Comparison of ENCODE assay signal across 1 cellular context in the genomic region with DNA sequence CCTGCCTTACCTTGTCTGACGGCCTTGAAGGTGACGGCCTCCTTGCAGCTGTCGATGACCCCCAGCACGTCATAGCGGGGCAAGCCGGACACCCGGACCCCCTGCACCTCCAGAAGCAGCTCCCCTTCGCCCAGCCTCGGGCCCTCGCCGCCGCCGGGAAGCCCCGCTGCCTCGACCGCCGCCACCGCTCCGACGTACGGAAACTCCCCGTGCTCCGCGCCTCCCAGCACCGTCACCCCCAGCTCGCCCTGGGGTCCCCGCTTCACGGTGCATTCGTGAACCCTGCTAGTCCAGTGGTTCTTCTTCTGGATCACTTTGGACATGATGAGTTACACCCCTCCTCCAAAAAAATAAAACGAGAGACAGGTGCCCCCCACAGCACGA.
TF ChIP-seq lines count a peak whose summit lies in the region.

No MANE protein-coding gene starts in this region.

TF ChIP-seq in HepG2, 621 proteins besides CTCF, POLR2A, EP300 and RAD21 (continued from another document and continues in another):
- TF ChIP-seq, protein P1, sequence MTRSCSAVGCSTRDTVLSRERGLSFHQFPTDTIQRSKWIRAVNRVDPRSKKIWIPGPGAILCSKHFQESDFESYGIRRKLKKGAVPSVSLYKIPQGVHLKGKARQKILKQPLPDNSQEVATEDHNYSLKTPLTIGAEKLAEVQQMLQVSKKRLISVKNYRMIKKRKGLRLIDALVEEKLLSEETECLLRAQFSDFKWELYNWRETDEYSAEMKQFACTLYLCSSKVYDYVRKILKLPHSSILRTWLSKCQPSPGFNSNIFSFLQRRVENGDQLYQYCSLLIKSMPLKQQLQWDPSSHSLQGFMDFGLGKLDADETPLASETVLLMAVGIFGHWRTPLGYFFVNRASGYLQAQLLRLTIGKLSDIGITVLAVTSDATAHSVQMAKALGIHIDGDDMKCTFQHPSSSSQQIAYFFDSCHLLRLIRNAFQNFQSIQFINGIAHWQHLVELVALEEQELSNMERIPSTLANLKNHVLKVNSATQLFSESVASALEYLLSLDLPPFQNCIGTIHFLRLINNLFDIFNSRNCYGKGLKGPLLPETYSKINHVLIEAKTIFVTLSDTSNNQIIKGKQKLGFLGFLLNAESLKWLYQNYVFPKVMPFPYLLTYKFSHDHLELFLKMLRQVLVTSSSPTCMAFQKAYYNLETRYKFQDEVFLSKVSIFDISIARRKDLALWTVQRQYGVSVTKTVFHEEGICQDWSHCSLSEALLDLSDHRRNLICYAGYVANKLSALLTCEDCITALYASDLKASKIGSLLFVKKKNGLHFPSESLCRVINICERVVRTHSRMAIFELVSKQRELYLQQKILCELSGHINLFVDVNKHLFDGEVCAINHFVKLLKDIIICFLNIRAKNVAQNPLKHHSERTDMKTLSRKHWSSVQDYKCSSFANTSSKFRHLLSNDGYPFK (CRISPR knock-in tag; IDR thresholded peaks at IDR 0.05; ENCODE audit: borderline replicate concordance) = 0 out of 2 replicates have a peak, but pooled peaks have one; percentile 27
- no peak for TF ChIP-seq ZNF510 (CRISPR knock-in tag; IDR thresholded peaks at IDR 0.05; ENCODE audit: low read depth)
- TF ChIP-seq, protein P2, sequence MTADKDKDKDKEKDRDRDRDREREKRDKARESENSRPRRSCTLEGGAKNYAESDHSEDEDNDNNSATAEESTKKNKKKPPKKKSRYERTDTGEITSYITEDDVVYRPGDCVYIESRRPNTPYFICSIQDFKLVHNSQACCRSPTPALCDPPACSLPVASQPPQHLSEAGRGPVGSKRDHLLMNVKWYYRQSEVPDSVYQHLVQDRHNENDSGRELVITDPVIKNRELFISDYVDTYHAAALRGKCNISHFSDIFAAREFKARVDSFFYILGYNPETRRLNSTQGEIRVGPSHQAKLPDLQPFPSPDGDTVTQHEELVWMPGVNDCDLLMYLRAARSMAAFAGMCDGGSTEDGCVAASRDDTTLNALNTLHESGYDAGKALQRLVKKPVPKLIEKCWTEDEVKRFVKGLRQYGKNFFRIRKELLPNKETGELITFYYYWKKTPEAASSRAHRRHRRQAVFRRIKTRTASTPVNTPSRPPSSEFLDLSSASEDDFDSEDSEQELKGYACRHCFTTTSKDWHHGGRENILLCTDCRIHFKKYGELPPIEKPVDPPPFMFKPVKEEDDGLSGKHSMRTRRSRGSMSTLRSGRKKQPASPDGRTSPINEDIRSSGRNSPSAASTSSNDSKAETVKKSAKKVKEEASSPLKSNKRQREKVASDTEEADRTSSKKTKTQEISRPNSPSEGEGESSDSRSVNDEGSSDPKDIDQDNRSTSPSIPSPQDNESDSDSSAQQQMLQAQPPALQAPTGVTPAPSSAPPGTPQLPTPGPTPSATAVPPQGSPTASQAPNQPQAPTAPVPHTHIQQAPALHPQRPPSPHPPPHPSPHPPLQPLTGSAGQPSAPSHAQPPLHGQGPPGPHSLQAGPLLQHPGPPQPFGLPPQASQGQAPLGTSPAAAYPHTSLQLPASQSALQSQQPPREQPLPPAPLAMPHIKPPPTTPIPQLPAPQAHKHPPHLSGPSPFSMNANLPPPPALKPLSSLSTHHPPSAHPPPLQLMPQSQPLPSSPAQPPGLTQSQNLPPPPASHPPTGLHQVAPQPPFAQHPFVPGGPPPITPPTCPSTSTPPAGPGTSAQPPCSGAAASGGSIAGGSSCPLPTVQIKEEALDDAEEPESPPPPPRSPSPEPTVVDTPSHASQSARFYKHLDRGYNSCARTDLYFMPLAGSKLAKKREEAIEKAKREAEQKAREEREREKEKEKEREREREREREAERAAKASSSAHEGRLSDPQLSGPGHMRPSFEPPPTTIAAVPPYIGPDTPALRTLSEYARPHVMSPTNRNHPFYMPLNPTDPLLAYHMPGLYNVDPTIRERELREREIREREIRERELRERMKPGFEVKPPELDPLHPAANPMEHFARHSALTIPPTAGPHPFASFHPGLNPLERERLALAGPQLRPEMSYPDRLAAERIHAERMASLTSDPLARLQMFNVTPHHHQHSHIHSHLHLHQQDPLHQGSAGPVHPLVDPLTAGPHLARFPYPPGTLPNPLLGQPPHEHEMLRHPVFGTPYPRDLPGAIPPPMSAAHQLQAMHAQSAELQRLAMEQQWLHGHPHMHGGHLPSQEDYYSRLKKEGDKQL (CRISPR knock-in tag; IDR thresholded peaks at IDR 0.05; ENCODE audit: low read depth) = no peak
- TF ChIP-seq PAX8 (CRISPR knock-in tag; IDR thresholded peaks at IDR 0.05; ENCODE audit: borderline replicate concordance) = no peak
- no peak for TF ChIP-seq ZNF674 (CRISPR knock-in tag; IDR thresholded peaks at IDR 0.05; ENCODE audit: low read depth)
- 0 out of 2 replicates have a peak, but pooled peaks have one; percentile 11 for TF ChIP-seq REL (CRISPR knock-in tag; conservative IDR thresholded peaks at IDR 0.05)
- TF ChIP-seq, protein P3, sequence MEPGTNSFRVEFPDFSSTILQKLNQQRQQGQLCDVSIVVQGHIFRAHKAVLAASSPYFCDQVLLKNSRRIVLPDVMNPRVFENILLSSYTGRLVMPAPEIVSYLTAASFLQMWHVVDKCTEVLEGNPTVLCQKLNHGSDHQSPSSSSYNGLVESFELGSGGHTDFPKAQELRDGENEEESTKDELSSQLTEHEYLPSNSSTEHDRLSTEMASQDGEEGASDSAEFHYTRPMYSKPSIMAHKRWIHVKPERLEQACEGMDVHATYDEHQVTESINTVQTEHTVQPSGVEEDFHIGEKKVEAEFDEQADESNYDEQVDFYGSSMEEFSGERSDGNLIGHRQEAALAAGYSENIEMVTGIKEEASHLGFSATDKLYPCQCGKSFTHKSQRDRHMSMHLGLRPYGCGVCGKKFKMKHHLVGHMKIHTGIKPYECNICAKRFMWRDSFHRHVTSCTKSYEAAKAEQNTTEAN (CRISPR knock-in tag; conservative IDR thresholded peaks at IDR 0.05) = no peak
- TF ChIP-seq, protein P4, sequence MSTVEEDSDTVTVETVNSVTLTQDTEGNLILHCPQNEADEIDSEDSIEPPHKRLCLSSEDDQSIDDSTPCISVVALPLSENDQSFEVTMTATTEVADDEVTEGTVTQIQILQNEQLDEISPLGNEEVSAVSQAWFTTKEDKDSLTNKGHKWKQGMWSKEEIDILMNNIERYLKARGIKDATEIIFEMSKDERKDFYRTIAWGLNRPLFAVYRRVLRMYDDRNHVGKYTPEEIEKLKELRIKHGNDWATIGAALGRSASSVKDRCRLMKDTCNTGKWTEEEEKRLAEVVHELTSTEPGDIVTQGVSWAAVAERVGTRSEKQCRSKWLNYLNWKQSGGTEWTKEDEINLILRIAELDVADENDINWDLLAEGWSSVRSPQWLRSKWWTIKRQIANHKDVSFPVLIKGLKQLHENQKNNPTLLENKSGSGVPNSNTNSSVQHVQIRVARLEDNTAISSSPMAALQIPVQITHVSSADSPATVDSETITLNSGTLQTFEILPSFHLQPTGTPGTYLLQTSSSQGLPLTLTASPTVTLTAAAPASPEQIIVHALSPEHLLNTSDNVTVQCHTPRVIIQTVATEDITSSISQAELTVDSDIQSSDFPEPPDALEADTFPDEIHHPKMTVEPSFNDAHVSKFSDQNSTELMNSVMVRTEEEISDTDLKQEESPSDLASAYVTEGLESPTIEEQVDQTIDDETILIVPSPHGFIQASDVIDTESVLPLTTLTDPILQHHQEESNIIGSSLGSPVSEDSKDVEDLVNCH (CRISPR knock-in tag; IDR thresholded peaks at IDR 0.05) = no peak
- no peak for TF ChIP-seq NKX3-1 (CRISPR knock-in tag; IDR thresholded peaks at IDR 0.05)
- TF ChIP-seq KLF15 (CRISPR knock-in tag; IDR thresholded peaks at IDR 0.05; ENCODE audit: borderline replicate concordance) = no peak
- no peak for TF ChIP-seq SOX5 (CRISPR knock-in tag; IDR thresholded peaks at IDR 0.05; ENCODE audit: borderline replicate concordance)
- no peak for TF ChIP-seq KDM2A (CRISPR knock-in tag; IDR thresholded peaks at IDR 0.05; ENCODE audit: borderline replicate concordance, low read depth)
- TF ChIP-seq, protein P5, sequence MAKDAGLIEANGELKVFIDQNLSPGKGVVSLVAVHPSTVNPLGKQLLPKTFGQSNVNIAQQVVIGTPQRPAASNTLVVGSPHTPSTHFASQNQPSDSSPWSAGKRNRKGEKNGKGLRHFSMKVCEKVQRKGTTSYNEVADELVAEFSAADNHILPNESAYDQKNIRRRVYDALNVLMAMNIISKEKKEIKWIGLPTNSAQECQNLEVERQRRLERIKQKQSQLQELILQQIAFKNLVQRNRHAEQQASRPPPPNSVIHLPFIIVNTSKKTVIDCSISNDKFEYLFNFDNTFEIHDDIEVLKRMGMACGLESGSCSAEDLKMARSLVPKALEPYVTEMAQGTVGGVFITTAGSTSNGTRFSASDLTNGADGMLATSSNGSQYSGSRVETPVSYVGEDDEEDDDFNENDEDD (CRISPR knock-in tag; IDR thresholded peaks at IDR 0.05; ENCODE audit: borderline replicate concordance) = no peak
- TF ChIP-seq, protein P6, sequence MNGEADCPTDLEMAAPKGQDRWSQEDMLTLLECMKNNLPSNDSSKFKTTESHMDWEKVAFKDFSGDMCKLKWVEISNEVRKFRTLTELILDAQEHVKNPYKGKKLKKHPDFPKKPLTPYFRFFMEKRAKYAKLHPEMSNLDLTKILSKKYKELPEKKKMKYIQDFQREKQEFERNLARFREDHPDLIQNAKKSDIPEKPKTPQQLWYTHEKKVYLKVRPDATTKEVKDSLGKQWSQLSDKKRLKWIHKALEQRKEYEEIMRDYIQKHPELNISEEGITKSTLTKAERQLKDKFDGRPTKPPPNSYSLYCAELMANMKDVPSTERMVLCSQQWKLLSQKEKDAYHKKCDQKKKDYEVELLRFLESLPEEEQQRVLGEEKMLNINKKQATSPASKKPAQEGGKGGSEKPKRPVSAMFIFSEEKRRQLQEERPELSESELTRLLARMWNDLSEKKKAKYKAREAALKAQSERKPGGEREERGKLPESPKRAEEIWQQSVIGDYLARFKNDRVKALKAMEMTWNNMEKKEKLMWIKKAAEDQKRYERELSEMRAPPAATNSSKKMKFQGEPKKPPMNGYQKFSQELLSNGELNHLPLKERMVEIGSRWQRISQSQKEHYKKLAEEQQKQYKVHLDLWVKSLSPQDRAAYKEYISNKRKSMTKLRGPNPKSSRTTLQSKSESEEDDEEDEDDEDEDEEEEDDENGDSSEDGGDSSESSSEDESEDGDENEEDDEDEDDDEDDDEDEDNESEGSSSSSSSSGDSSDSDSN (CRISPR knock-in tag; IDR thresholded peaks at IDR 0.05) = peak; percentile 59
- TF ChIP-seq CBX5 (CRISPR knock-in tag; IDR thresholded peaks at IDR 0.05; ENCODE audit: borderline replicate concordance) = no peak
- no peak for TF ChIP-seq ZNF562 (CRISPR knock-in tag; IDR thresholded peaks at IDR 0.05; ENCODE audit: borderline replicate concordance)
- TF ChIP-seq, protein P7, sequence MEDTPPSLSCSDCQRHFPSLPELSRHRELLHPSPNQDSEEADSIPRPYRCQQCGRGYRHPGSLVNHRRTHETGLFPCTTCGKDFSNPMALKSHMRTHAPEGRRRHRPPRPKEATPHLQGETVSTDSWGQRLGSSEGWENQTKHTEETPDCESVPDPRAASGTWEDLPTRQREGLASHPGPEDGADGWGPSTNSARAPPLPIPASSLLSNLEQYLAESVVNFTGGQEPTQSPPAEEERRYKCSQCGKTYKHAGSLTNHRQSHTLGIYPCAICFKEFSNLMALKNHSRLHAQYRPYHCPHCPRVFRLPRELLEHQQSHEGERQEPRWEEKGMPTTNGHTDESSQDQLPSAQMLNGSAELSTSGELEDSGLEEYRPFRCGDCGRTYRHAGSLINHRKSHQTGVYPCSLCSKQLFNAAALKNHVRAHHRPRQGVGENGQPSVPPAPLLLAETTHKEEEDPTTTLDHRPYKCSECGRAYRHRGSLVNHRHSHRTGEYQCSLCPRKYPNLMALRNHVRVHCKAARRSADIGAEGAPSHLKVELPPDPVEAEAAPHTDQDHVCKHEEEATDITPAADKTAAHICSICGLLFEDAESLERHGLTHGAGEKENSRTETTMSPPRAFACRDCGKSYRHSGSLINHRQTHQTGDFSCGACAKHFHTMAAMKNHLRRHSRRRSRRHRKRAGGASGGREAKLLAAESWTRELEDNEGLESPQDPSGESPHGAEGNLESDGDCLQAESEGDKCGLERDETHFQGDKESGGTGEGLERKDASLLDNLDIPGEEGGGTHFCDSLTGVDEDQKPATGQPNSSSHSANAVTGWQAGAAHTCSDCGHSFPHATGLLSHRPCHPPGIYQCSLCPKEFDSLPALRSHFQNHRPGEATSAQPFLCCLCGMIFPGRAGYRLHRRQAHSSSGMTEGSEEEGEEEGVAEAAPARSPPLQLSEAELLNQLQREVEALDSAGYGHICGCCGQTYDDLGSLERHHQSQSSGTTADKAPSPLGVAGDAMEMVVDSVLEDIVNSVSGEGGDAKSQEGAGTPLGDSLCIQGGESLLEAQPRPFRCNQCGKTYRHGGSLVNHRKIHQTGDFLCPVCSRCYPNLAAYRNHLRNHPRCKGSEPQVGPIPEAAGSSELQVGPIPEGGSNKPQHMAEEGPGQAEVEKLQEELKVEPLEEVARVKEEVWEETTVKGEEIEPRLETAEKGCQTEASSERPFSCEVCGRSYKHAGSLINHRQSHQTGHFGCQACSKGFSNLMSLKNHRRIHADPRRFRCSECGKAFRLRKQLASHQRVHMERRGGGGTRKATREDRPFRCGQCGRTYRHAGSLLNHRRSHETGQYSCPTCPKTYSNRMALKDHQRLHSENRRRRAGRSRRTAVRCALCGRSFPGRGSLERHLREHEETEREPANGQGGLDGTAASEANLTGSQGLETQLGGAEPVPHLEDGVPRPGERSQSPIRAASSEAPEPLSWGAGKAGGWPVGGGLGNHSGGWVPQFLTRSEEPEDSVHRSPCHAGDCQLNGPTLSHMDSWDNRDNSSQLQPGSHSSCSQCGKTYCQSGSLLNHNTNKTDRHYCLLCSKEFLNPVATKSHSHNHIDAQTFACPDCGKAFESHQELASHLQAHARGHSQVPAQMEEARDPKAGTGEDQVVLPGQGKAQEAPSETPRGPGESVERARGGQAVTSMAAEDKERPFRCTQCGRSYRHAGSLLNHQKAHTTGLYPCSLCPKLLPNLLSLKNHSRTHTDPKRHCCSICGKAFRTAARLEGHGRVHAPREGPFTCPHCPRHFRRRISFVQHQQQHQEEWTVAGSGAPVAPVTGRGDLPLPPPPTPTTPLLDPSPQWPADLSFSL (CRISPR knock-in tag; IDR thresholded peaks at IDR 0.05) = no peak
- TF ChIP-seq RFX1 (IDR thresholded peaks at IDR 0.05) = no peak
- TF ChIP-seq, protein P8, sequence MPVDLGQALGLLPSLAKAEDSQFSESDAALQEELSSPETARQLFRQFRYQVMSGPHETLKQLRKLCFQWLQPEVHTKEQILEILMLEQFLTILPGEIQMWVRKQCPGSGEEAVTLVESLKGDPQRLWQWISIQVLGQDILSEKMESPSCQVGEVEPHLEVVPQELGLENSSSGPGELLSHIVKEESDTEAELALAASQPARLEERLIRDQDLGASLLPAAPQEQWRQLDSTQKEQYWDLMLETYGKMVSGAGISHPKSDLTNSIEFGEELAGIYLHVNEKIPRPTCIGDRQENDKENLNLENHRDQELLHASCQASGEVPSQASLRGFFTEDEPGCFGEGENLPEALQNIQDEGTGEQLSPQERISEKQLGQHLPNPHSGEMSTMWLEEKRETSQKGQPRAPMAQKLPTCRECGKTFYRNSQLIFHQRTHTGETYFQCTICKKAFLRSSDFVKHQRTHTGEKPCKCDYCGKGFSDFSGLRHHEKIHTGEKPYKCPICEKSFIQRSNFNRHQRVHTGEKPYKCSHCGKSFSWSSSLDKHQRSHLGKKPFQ (CRISPR knock-in tag; IDR thresholded peaks at IDR 0.05; ENCODE audit: insufficient replicate concordance) = no peak
- no peak for TF ChIP-seq ZNF569 (CRISPR knock-in tag; IDR thresholded peaks at IDR 0.05; ENCODE audit: borderline replicate concordance)
- no peak for TF ChIP-seq ARHGAP35 (CRISPR knock-in tag; IDR thresholded peaks at IDR 0.05; ENCODE audit: borderline replicate concordance)
- peak; percentile 57 for TF ChIP-seq PHF8 (CRISPR knock-in tag; IDR thresholded peaks at IDR 0.05)
- TF ChIP-seq NR1H2 (CRISPR knock-in tag; IDR thresholded peaks at IDR 0.05; ENCODE audit: borderline replicate concordance, low read depth) = no peak
- no peak for TF ChIP-seq HNRNPK (IDR thresholded peaks at IDR 0.05; ENCODE audit: low read depth, low read length, poor library complexity, severe bottlenecking)
- TF ChIP-seq ZNF12 (CRISPR knock-in tag; IDR thresholded peaks at IDR 0.05) = no peak
- TF ChIP-seq PHB2 (IDR thresholded peaks at IDR 0.05; ENCODE audit: partially characterized antibody) = no peak
